1 cellular context compared by ENCODE assay signal in the genomic region with DNA sequence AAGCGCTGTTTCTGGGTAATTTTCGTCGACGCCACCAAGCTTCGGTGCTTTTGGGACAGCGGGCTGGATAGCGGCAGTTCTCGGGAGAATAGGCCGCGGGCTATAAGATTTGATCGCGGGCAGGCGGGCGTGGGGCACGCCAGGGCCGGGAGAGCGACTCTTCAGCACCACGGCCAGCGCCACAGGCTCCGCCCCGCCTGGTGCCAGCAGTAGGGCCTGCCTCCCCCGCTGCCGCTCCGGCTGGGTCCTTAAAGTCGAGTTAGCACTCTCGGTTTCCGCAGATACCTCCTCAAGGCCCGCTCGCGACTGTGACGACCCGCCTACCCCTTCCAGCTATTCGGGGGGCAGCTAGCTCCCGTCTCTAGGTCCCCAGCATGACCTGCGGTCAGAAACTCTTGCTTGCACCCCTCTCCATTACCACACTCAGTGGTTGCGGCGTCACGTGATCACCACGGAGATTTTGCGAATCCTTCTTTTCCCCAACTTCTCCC.
TF ChIP-seq lines count a peak whose summit lies in the region.

No MANE protein-coding gene starts in this region.

TF ChIP-seq in A549, 52 proteins besides CTCF, POLR2A, EP300 and RAD21 (continued from another document):
- TF ChIP-seq, protein P1, sequence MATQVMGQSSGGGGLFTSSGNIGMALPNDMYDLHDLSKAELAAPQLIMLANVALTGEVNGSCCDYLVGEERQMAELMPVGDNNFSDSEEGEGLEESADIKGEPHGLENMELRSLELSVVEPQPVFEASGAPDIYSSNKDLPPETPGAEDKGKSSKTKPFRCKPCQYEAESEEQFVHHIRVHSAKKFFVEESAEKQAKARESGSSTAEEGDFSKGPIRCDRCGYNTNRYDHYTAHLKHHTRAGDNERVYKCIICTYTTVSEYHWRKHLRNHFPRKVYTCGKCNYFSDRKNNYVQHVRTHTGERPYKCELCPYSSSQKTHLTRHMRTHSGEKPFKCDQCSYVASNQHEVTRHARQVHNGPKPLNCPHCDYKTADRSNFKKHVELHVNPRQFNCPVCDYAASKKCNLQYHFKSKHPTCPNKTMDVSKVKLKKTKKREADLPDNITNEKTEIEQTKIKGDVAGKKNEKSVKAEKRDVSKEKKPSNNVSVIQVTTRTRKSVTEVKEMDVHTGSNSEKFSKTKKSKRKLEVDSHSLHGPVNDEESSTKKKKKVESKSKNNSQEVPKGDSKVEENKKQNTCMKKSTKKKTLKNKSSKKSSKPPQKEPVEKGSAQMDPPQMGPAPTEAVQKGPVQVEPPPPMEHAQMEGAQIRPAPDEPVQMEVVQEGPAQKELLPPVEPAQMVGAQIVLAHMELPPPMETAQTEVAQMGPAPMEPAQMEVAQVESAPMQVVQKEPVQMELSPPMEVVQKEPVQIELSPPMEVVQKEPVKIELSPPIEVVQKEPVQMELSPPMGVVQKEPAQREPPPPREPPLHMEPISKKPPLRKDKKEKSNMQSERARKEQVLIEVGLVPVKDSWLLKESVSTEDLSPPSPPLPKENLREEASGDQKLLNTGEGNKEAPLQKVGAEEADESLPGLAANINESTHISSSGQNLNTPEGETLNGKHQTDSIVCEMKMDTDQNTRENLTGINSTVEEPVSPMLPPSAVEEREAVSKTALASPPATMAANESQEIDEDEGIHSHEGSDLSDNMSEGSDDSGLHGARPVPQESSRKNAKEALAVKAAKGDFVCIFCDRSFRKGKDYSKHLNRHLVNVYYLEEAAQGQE (IDR thresholded peaks at IDR 0.05) = peak; percentile 76
TF ChIP-seq in A549: peak in this region for 1.
